ENCODE assay signal across 1 cellular context in the genomic region with DNA sequence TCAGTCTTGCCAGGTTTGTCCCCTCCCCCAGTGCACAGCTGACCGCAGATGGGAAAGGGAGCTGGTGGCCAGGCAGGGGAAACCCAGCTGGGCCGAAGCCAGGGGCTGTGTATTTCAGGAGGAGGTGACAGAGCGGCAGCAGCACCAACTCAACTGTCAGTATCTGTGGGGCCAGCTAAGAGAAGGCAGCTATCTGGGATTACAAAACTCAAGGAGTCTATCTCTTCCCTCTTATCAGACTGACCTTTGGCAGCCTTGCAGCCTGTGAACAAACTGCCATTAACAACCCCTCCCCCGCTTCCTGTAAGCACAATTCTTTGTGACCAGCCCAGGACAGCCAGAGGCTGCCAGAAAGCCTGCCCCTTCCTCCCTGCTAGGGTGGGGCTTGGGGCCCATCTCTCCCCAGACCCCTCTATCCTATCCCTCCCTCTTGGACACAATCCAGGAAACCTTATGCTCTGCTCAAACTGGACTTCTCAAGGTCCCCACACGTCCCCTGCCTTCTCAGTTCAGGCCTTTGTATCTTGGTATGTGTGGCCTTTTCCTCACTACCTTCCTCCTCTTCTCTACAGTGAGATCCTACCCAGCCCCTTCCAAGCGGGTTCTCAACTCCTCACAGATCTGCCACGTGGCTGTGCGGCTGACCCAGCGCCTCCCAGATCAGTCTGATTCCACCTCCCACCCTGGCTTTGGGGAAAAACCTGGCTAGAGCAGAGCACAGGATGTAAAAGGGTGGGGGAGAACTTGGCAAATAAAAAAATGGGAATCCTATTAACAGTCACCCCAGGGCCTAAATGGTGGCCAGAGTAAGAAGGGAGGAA.
TF ChIP-seq lines count a peak whose summit lies in the region.

No MANE protein-coding gene starts in this region.

TF ChIP-seq in HCT116, 20 proteins besides CTCF, POLR2A, EP300 and RAD21 (continued from another document):
- TF ChIP-seq, protein P1, sequence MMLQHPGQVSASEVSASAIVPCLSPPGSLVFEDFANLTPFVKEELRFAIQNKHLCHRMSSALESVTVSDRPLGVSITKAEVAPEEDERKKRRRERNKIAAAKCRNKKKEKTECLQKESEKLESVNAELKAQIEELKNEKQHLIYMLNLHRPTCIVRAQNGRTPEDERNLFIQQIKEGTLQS (IDR thresholded peaks at IDR 0.05), result no peak
- no peak for TF ChIP-seq EZH2 (IDR thresholded peaks at IDR 0.05)
- peak; percentile 54; the same call in 1 of the 2 replicates for TF ChIP-seq POLR2AphosphoS5 (IDR thresholded peaks at IDR 0.05; ENCODE audit: low read depth, low read length)
- TF ChIP-seq SP1 (IDR thresholded peaks at IDR 0.05; ENCODE audit: low read depth), result peak; percentile 80
- no peak for TF ChIP-seq YY1 (IDR thresholded peaks at IDR 0.05; ENCODE audit: extremely low read depth, insufficient replicate concordance, low read depth, low read length)
